28 cellular contexts compared by ENCODE assay signal in genomic region chr14:95897280-95897679, GRCh38. TPM values are rescaled to one million over a fixed set of nuclear protein-coding genes. Genes with fewer than 3 reads are reported as not detected.
"Had no signal": no experiment of that assay in that cellular context is flagged by ENCODE, and none has a peak within 500 bp of the region (broad histone marks: within the 10 kb centered on the region; RNA-seq: fewer than 3 reads in every experiment).

No MANE protein-coding gene starts in this region.

- H3K9me3 Mint-ChIP-seq: mesothelial cell of epicardium; naive B cell; natural killer cell; stimulated activated memory B cell treated with anti-CD40 and anti-IgM and Interleukin-4, amounts not matched to agents 10 μg/mL and 1 μg/mL and 100 μg/mL, for 72 hours had no signal

- H3K27me3 ChIP-seq: right atrium auricular region, right lobe of liver, testis, thyroid gland, transverse colon had no signal

- H3K9me3 ChIP-seq: psoas muscle, right atrium auricular region, right lobe of liver, stomach, testis, thyroid gland, transverse colon, upper lobe of right lung had no signal

- H3K27ac Mint-ChIP-seq: mesothelial cell of epicardium; naive B cell; natural killer cell; stimulated activated memory B cell treated with anti-CD40 and anti-IgM and Interleukin-4, amounts not matched to agents 10 μg/mL and 1 μg/mL and 100 μg/mL, for 72 hours had no signal

- H3K27ac ChIP-seq: left ventricle myocardium inferior, parathyroid adenoma, psoas muscle, right atrium auricular region, right lobe of liver, stomach, testis, thyroid gland, transverse colon, upper lobe of right lung had no signal

- H3K4me3 Mint-ChIP-seq: mesothelial cell of epicardium; naive B cell; natural killer cell; stimulated activated memory B cell treated with anti-CD40 and anti-IgM and Interleukin-4, amounts not matched to agents 10 μg/mL and 1 μg/mL and 100 μg/mL, for 72 hours had no signal

- H3K4me3 ChIP-seq: left ventricle myocardium inferior, lung, psoas muscle, right atrium auricular region, right lobe of liver, smooth muscle cell, stomach, testis, thyroid gland, transverse colon, upper lobe of right lung had no signal

- ATAC-seq: natural killer cell; psoas muscle; right lobe of liver; stimulated activated memory B cell treated with anti-CD40 and anti-IgM and Interleukin-4, amounts not matched to agents 10 μg/mL and 1 μg/mL and 100 μg/mL, for 72 hours; upper lobe of right lung had no signal

- H3K36me3 Mint-ChIP-seq: mesothelial cell of epicardium; natural killer cell; stimulated activated memory B cell treated with anti-CD40 and anti-IgM and Interleukin-4, amounts not matched to agents 10 μg/mL and 1 μg/mL and 100 μg/mL, for 72 hours had no signal

- FAIRE-seq: urothelium cell line had no signal

- H3K36me3 ChIP-seq: left ventricle myocardium inferior, right atrium auricular region, right lobe of liver, stomach, thyroid gland, transverse colon, upper lobe of right lung had no signal

- H3K4me1 ChIP-seq: left ventricle myocardium inferior, parathyroid adenoma, psoas muscle, right atrium auricular region, right lobe of liver, testis, thyroid gland, transverse colon, upper lobe of right lung had no signal

- H2AFZ ChIP-seq: parathyroid adenoma had no signal

- H3K4me1 Mint-ChIP-seq: mesothelial cell of epicardium; natural killer cell; stimulated activated memory B cell treated with anti-CD40 and anti-IgM and Interleukin-4, amounts not matched to agents 10 μg/mL and 1 μg/mL and 100 μg/mL, for 72 hours had no signal

- H3K4me2 ChIP-seq: smooth muscle cell had no signal

- H3K9ac ChIP-seq: parathyroid adenoma had no signal

- DNase-seq: hypothalamus; islet precursor cell; left ventricle myocardium inferior; mesendoderm; naive B cell; natural killer cell; psoas muscle; right lobe of liver; stimulated activated CD4-positive, alpha-beta T cell treated with anti-CD3 and anti-CD28 coated beads, Interleukin-1b, Interleukin-23, amount 100 ng/mL, for 48 hours; stimulated activated CD4-positive, alpha-beta T cell treated with anti-CD3 and anti-CD28 coated beads, Interleukin-2, amount 100 ng/mL, for 48 hours; stimulated activated CD4-positive, alpha-beta T cell treated with anti-CD3 and anti-CD28 coated beads, Interleukin-4, amount 100 ng/mL, for 4 hours; stimulated activated CD8-positive, alpha-beta memory T cell treated with anti-CD3 and anti-CD28 coated beads, Interleukin-4, amount 100 ng/mL, for 48 hours; stimulated activated naive CD4-positive, alpha-beta T cell treated with Interleukin-2 at 50 U/mL for 16 hours; stomach; testis; thyroid gland; transverse colon; upper lobe of right lung had no signal

RNA-seq across cellular contexts. Expression of gene TUNAR, which starts 20.6 kb away (rescaled TPM):
- total RNA-seq: left ventricle myocardium inferior, mesothelial cell of epicardium, natural killer cell, osteoblast, posterior vena cava, psoas muscle, right atrium auricular region, right lobe of liver, skeletal muscle tissue, smooth muscle cell, transverse colon, upper lobe of right lung had no signal
- polyA plus RNA-seq: smooth muscle cell had no signal
